2 cellular contexts compared by ENCODE assay signal in the genomic region with DNA sequence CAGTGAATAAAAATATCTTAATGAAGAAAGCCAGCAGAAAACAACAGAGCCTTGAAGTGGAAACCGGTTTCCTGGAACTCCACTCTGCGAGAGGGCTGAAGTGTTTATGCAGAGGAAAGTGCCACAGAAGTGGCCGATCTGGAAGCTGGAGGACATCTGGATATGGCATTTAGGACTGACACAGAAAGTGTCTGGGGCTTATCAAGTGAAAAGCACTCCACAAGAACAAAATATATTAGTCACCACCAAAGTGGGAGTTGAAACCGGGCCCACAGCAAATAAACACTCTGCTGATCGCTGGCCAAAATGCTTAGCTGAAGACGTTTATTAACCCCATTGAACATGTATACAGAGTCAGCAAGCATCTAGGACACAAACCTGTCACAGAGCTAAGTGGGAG.
TF ChIP-seq lines count a peak whose summit lies in the region.

No MANE protein-coding gene starts in this region.

TF ChIP-seq in liver, 16 proteins besides CTCF, POLR2A, EP300 and RAD21:
- TF ChIP-seq GABPA (IDR thresholded peaks at IDR 0.05 in 1 of 2, conservative IDR thresholded peaks at IDR 0.05 in 1 of 2) (no peak), YY1 (IDR thresholded peaks at IDR 0.05) (no peak), MAX (IDR thresholded peaks at IDR 0.05) (no peak), TAF1 (conservative IDR thresholded peaks at IDR 0.05) (no peak), HNF4A (conservative IDR thresholded peaks at IDR 0.05) (no peak), NR2F2 (IDR thresholded peaks at IDR 0.05) (peak; percentile 15)

TF ChIP-seq in HepG2, 621 proteins besides CTCF, POLR2A, EP300 and RAD21:
- TF ChIP-seq ZNF280D (CRISPR knock-in tag; IDR thresholded peaks at IDR 0.05) = no peak
- TF ChIP-seq BORCS8-MEF2B (CRISPR knock-in tag; IDR thresholded peaks at IDR 0.05) = no peak
- no peak for TF ChIP-seq ZFP82 (CRISPR knock-in tag; IDR thresholded peaks at IDR 0.05; ENCODE audit: borderline replicate concordance)
- TF ChIP-seq ZFP90 (CRISPR knock-in tag; IDR thresholded peaks at IDR 0.05; ENCODE audit: borderline replicate concordance) = no peak
- TF ChIP-seq KLF15 (CRISPR knock-in tag; IDR thresholded peaks at IDR 0.05; ENCODE audit: borderline replicate concordance) = no peak
- no peak for TF ChIP-seq CEBPG (CRISPR knock-in tag; IDR thresholded peaks at IDR 0.05)
- TF ChIP-seq E2F1 (CRISPR knock-in tag; IDR thresholded peaks at IDR 0.05) = no peak
- no peak for TF ChIP-seq MLLT10 (CRISPR knock-in tag; IDR thresholded peaks at IDR 0.05)
- TF ChIP-seq, protein P1, sequence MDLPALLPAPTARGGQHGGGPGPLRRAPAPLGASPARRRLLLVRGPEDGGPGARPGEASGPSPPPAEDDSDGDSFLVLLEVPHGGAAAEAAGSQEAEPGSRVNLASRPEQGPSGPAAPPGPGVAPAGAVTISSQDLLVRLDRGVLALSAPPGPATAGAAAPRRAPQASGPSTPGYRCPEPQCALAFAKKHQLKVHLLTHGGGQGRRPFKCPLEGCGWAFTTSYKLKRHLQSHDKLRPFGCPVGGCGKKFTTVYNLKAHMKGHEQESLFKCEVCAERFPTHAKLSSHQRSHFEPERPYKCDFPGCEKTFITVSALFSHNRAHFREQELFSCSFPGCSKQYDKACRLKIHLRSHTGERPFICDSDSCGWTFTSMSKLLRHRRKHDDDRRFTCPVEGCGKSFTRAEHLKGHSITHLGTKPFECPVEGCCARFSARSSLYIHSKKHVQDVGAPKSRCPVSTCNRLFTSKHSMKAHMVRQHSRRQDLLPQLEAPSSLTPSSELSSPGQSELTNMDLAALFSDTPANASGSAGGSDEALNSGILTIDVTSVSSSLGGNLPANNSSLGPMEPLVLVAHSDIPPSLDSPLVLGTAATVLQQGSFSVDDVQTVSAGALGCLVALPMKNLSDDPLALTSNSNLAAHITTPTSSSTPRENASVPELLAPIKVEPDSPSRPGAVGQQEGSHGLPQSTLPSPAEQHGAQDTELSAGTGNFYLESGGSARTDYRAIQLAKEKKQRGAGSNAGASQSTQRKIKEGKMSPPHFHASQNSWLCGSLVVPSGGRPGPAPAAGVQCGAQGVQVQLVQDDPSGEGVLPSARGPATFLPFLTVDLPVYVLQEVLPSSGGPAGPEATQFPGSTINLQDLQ (CRISPR knock-in tag; IDR thresholded peaks at IDR 0.05) = no peak
- TF ChIP-seq CREB1 (IDR thresholded peaks at IDR 0.05) = no peak
- TF ChIP-seq CREB1 (CRISPR knock-in tag; IDR thresholded peaks at IDR 0.05) = no peak
- TF ChIP-seq SATB2 (CRISPR knock-in tag; IDR thresholded peaks at IDR 0.05) = no peak
- no peak for TF ChIP-seq ZNF274 (CRISPR knock-in tag; IDR thresholded peaks at IDR 0.05)
